In the genomic region with DNA sequence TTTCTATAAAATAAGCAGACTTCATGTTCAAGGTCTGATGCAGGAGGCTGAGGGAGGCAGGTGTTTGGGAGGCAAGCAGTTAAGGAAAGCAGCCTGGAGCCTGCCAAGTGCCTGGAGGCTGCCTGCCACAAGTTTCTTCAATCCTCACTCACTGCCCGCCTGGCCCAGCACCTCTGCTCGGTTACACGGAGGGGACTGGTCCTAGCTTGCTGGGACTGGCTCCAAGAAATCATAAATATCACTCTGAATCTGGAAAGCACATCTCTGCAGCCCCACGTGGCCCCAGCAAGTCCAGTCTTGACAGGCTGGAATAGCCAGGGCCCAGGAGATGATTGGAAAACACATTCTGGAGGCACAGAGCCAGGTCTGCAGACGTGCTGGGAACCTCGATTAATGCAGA, we compare ENCODE assay signal across 13 cellular contexts.
DNase-seq lines count a peak whose midpoint lies in the region; ATAC-seq and TF ChIP-seq lines count a peak whose summit lies in the region.
"Had no signal": no experiment of that assay in that cellular context is flagged by ENCODE, and none has a peak within 500 bp of the region (broad histone marks: within the 10 kb centered on the region; RNA-seq: fewer than 3 reads in every experiment).

No MANE protein-coding gene starts in this region.

- TF ChIP-seq CTCF in nephron (IDR thresholded peaks at IDR 0.05; ENCODE audit: unreplicated experiment in 3 of 3) (no peak), upper lobe of left lung (IDR thresholded peaks at IDR 0.05) (no peak)

- H3K9me3 Mint-ChIP-seq in nephron = no peaks in the 10 kb centered on the region
- H3K9me3 Mint-ChIP-seq: activated naive CD4-positive, alpha-beta T cell treated with anti-CD3 and anti-CD28 coated beads for 36 hours had no signal

- DNase-seq in Ammon's horn (ENCODE audit: low spot score) (peak; percentile 51), NCI-H446 treated with DMSO at 0.1 percent for 48 hours (lab: John Stamatoyannopoulos, UW) (peak; percentile 99), upper lobe of left lung (no peak), NCI-H2029 treated with DMSO at 0.1 percent for 48 hours (lab: John Stamatoyannopoulos, UW) (no peak)
- no peak for DNase-seq in activated T-cell treated with anti-CD3 and anti-CD28 coated beads, Interleukin-2, amount 50 U/mL, for 48 hours
- DNase-seq: activated naive CD4-positive, alpha-beta T cell treated with anti-CD3 and anti-CD28 coated beads for 36 hours; NCI-H1930; nephron progenitor cell had no signal

- peaks cover 0 to 46% (median 3%) of the 10 kb centered on the region in 4 donors for H3K4me1 ChIP-seq in upper lobe of left lung
- H3K4me1 ChIP-seq: HAP-1 had no signal

- peak; percentile 54 for ATAC-seq in esophagus mucosa
- no peak for ATAC-seq in HG02973 (IDR thresholded peaks at IDR 0.05; ENCODE audit: unreplicated experiment)
- no peak for ATAC-seq in upper lobe of left lung (ENCODE audit: low FRiP score in 2 of 2)

- H3K4me1 Mint-ChIP-seq in nephron = peaks cover 70% of the 10 kb centered on the region

- TF ChIP-seq POLR2A in upper lobe of left lung (IDR thresholded peaks at IDR 0.05) = no peak

- TF ChIP-seq EP300 in upper lobe of left lung (IDR thresholded peaks at IDR 0.05) = no peak

- no peaks in the 10 kb centered on the region for H3K36me3 Mint-ChIP-seq in nephron (ENCODE audit: low read depth)

- H3K9me3 ChIP-seq in upper lobe of left lung = no peaks in the 10 kb centered on the region
- H3K9me3 ChIP-seq: HAP-1 had no signal

- peaks cover 3% of the 10 kb centered on the region for H3K27me3 Mint-ChIP-seq in nephron (ENCODE audit: low read depth)

- peak overlapping the region; percentile 85 to 90 (median 88) for H3K27ac Mint-ChIP-seq in nephron
- H3K27ac Mint-ChIP-seq: activated naive CD4-positive, alpha-beta T cell treated with anti-CD3 and anti-CD28 coated beads for 36 hours; nephron progenitor cell had no signal

- 42 to 56% methylated on average over 6 of the region's 6 CpGs for WGBS in upper lobe of left lung, 2 donors

- no peaks in the 10 kb centered on the region for H3K36me3 ChIP-seq in upper lobe of left lung
- H3K36me3 ChIP-seq: HAP-1 had no signal

- H3K4me3 Mint-ChIP-seq in nephron = peak overlapping the region in 1 of 3 experiments; percentile 56
- H3K4me3 Mint-ChIP-seq: activated naive CD4-positive, alpha-beta T cell treated with anti-CD3 and anti-CD28 coated beads for 36 hours; nephron progenitor cell had no signal

- H3K27ac ChIP-seq in upper lobe of left lung = no peak overlapping the region
- H3K27ac ChIP-seq: KMS-11 had no signal

- H3K4me3 ChIP-seq in upper lobe of left lung = no peak overlapping the region
- H3K4me3 ChIP-seq: HAP-1 had no signal

- H3K27me3 ChIP-seq in upper lobe of left lung = no peaks in the 10 kb centered on the region

Comparison
In these comparisons a context has a peak if more than half of its experiments do, and no peak if none do; other contexts are left out.
1. DNase-seq: peak in Ammon's horn (single experiment) and NCI-H446 treated with DMSO at 0.1 percent for 48 hours (single experiment); none in activated T-cell treated with anti-CD3 and anti-CD28 coated beads, Interleukin-2, amount 50 U/mL, for 48 hours (0 of 2), upper lobe of left lung (0 of 2) and NCI-H2029 treated with DMSO at 0.1 percent for 48 hours (single experiment).